In genomic region chr3:15063656-15064286, GRCh38 we compare ENCODE assay signal across 8 cellular contexts. TPM values are rescaled to one million over a fixed set of nuclear protein-coding genes. Genes with fewer than 3 reads are reported as not detected.
DNase-seq lines count a peak whose midpoint lies in the region; ATAC-seq and TF ChIP-seq lines count a peak whose summit lies in the region.

No MANE protein-coding gene starts in this region.

- DNase-seq in T-helper 17 cell (no peak), foreskin fibroblast (no peak)
- DNase-seq in stimulated activated CD4-positive, alpha-beta T cell treated with anti-CD3 and anti-CD28 coated beads, Interleukin-1b, Interleukin-23, amount 100 ng/mL, for 48 hours: no peak

- H3K27me3 ChIP-seq in rectal smooth muscle tissue (ENCODE audit: control insufficient read depth, insufficient read depth, low read length): no peaks in the 10 kb centered on the region

- ATAC-seq in T-helper 17 cell (no peak), GM21360 (IDR thresholded peaks at IDR 0.05; ENCODE audit: unreplicated experiment) (no peak), GM21367 (IDR thresholded peaks at IDR 0.05; ENCODE audit: unreplicated experiment) (no peak), GM18858 (IDR thresholded peaks at IDR 0.05; ENCODE audit: unreplicated experiment) (no peak)

- H3K27ac Mint-ChIP-seq in T-helper 17 cell: peak overlapping the region; percentile 91

- no peak overlapping the region for H3K27ac ChIP-seq in rectal smooth muscle tissue (ENCODE audit: low read depth, low read length)

- no peaks in the 10 kb centered on the region for H3K36me3 Mint-ChIP-seq in T-helper 17 cell (ENCODE audit: low read depth)

- peak overlapping the region; percentile 94 for H3K4me3 Mint-ChIP-seq in T-helper 17 cell

- H3K9ac ChIP-seq in rectal smooth muscle tissue (ENCODE audit: low read length): no peak overlapping the region

- H3K4me1 Mint-ChIP-seq in T-helper 17 cell: peaks cover 23% of the 10 kb centered on the region

- H3K4me3 ChIP-seq in GM08714 (ENCODE audit: low read length): peak overlapping the region; percentile 81
- peak overlapping the region; percentile 85 to 95 for H3K4me3 ChIP-seq in foreskin fibroblast (ENCODE audit: low read depth in 1 of 2, low read length in 2 of 2)
- peak overlapping the region; percentile 98 for H3K4me3 ChIP-seq in rectal smooth muscle tissue (ENCODE audit: low read length)

- no peak for TF ChIP-seq CTCF in foreskin fibroblast (IDR thresholded peaks at IDR 0.05; ENCODE audit: low read depth, low read length)

- H3K9me3 ChIP-seq in T-helper 17 cell (ENCODE audit: control insufficient read depth, low read length, poor library complexity, severe bottlenecking): no peaks in the 10 kb centered on the region

- no peaks in the 10 kb centered on the region for H3K27me3 Mint-ChIP-seq in T-helper 17 cell

- H3K4me1 ChIP-seq in rectal smooth muscle tissue (ENCODE audit: control insufficient read depth, insufficient read depth, low read length): peaks cover 12% of the 10 kb centered on the region

- H3K36me3 ChIP-seq in rectal smooth muscle tissue (ENCODE audit: control insufficient read depth, insufficient read depth, low read length): peaks cover under 1% of the 10 kb centered on the region

RNA-seq across cellular contexts. Expression of gene MRPS25, which starts 1.3 kb away (rescaled TPM):
- 10 to 100 TPM; 47.4 to 50.5 TPM for total RNA-seq in T-helper 17 cell

RNA-seq across cellular contexts. Expression of gene RBSN, which starts 35.2 kb away (rescaled TPM):
- total RNA-seq in T-helper 17 cell: 10 to 100 TPM; 37.2 to 38.7 TPM
